In genomic region chr11:120336641-120337132, GRCh38 we compare ENCODE assay signal across 8 cellular contexts. TPM values are rescaled to one million over a fixed set of nuclear protein-coding genes. Genes with fewer than 3 reads are reported as not detected.
A peak's percentile ranks its signal among the peaks of the same experiment; 100 is the strongest.
DNase-seq lines count a peak whose midpoint lies in the region; ATAC-seq and TF ChIP-seq lines count a peak whose summit lies in the region.

No MANE protein-coding gene starts in this region.

- H3K9me3 ChIP-seq in BE2C: no peaks in the 10 kb centered on the region
- H3K9me3 ChIP-seq in upper lobe of right lung: no peaks in the 10 kb centered on the region

- peak overlapping the region; percentile 95 for H3K4me3 ChIP-seq in BE2C (ENCODE audit: low read depth, low read length)
- H3K4me3 ChIP-seq in HL-60 (replicated peaks; ENCODE audit: insufficient read depth, low read length): peak overlapping the region; percentile 50
- peak overlapping the region; percentile 74 for H3K4me3 ChIP-seq in upper lobe of right lung

- H3K4me1 ChIP-seq in BE2C (peaks cover 6% of the 10 kb centered on the region; the same call in 1 of the 2 replicates), upper lobe of right lung (peaks cover 20% of the 10 kb centered on the region)

- no peaks in the 10 kb centered on the region for H3K36me3 ChIP-seq in BE2C
- H3K36me3 ChIP-seq in upper lobe of right lung: no peaks in the 10 kb centered on the region

- H3K27ac ChIP-seq in HL-60 (replicated peaks) (no peak overlapping the region), epithelial cell of prostate (peak overlapping the region; percentile 91), upper lobe of right lung (peak overlapping the region; percentile 94)

- ATAC-seq in GM19395 (IDR thresholded peaks at IDR 0.05; ENCODE audit: unreplicated experiment): peak; percentile 43
- peak; percentile 56 for ATAC-seq in upper lobe of right lung

- intact Hi-C loops in upper lobe of right lung (cut with DNase I): no loop called here

- H3K27me3 ChIP-seq in BE2C: no peaks in the 10 kb centered on the region
- peaks cover 65% of the 10 kb centered on the region for H3K27me3 ChIP-seq in HL-60 (ENCODE audit: insufficient read depth, poor library complexity, severe bottlenecking)
- no peaks in the 10 kb centered on the region for H3K27me3 ChIP-seq in upper lobe of right lung

- no peak for TF ChIP-seq CTCF in BE2C (IDR thresholded peaks at IDR 0.05; ENCODE audit: low read depth, low read length)
- no peak for TF ChIP-seq CTCF in HL-60 (IDR thresholded peaks at IDR 0.05; ENCODE audit: insufficient read depth, low read length)
- TF ChIP-seq CTCF in upper lobe of right lung (IDR thresholded peaks at IDR 0.05): no peak

- DNase-seq in BE2C (peak; percentile 61), HL-60 (ENCODE audit: low read depth in 1 of 2, low spot score in 1 of 2) (no peak), epithelial cell of prostate (ENCODE audit: low read depth, low spot score) (no peak), myocyte (ENCODE audit: low read depth) (peak; percentile 56), upper lobe of right lung (no peak), Ammon's horn (ENCODE audit: low spot score) (no peak)
- DNase-seq in activated CD4-positive, CD25-positive, alpha-beta regulatory T cell treated with anti-CD3 and anti-CD28 coated beads, Interleukin-2, amount 50 U/mL, for 72 hours: peak; percentile 53

RNA-seq across cellular contexts. Expression of gene ARHGEF12, which starts 0.5 kb away (rescaled TPM):
- polyA plus RNA-seq in BE2C (2012; ENCODE audit: insufficient read depth, insufficient read length, low read depth): 37.0 TPM
- total RNA-seq in myocyte (85.1 and 85.6 TPM in 2 replicates), upper lobe of right lung (132 TPM)
- 32.7 TPM for polyA plus RNA-seq in myocyte (2012)

RNA-seq across cellular contexts. Expression of gene TLCD5, which starts 11.6 kb away (rescaled TPM):
- polyA plus RNA-seq in BE2C (2012; ENCODE audit: insufficient read depth, insufficient read length, low read depth): 15.4 TPM
- total RNA-seq in myocyte: 17.7 and 24.2 TPM in 2 replicates
- polyA plus RNA-seq in myocyte (2012): 11.5 TPM
- 4.2 TPM for total RNA-seq in upper lobe of right lung

Comparison
In these comparisons a context has a peak if more than half of its experiments do, and no peak if none do; other contexts are left out.
1. DNase-seq: peak in BE2C (single experiment), activated CD4-positive, CD25-positive, alpha-beta regulatory T cell treated with anti-CD3 and anti-CD28 coated beads, Interleukin-2, amount 50 U/mL, for 72 hours (single experiment) and myocyte (single experiment); none in HL-60 (0 of 2), epithelial cell of prostate (single experiment), upper lobe of right lung (single experiment) and Ammon's horn (single experiment).
2. Peak in every context shown above with its lines, with median percentiles within 50 percentile points of each other: H3K4me3 ChIP-seq.